ENCODE assay signal across 16 cellular contexts in the genomic region with DNA sequence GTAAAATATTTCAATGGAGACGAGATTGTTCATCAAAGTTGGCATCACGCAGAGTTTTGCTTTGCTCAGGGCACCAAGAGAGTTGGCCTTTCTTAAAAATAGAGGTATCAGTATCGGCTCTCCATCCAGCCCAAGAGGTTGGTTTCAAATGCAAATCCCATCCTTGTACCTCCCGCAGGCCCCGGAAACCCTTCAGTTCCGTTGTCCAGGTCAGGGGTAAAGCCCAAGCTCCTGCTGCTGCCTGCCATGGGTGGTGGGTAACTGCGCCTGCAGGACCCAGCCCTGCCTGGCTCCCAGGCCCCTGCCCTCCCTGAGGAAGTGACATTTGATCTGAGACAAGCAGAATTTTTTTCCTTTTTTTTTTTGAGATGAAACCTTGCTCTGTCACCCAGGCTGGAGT. TPM values are rescaled to one million over a fixed set of nuclear protein-coding genes. Genes with fewer than 3 reads are reported as not detected.
A peak's percentile ranks its signal among the peaks of the same experiment; 100 is the strongest.
DNase-seq lines count a peak whose midpoint lies in the region; ATAC-seq and TF ChIP-seq lines count a peak whose summit lies in the region.
"Had no signal": no experiment of that assay in that cellular context is flagged by ENCODE, and none has a peak within 500 bp of the region (broad histone marks: within the 10 kb centered on the region; RNA-seq: fewer than 3 reads in every experiment).

No MANE protein-coding gene starts in this region.

- no peak overlapping the region for H3K14ac ChIP-seq in IMR-90 (replicated peaks; ENCODE audit: low read depth, low read length)
- H3K14ac ChIP-seq in neuronal stem cell (ENCODE audit: low read length) = no peak overlapping the region

- intact Hi-C loops in IMR-90 (cut with micrococcal nuclease) = no loop called here

- dilution Hi-C loops in IMR-90 (cut with HindIII; ENCODE audit: low sequenced_read_pairs, unreplicated experiment) = no loop called here

- H3K23ac ChIP-seq in IMR-90 (ENCODE audit: low read depth, low read length) (no peak overlapping the region), neuronal stem cell (ENCODE audit: low read depth, low read length, poor library complexity) (peak overlapping the region; percentile 77)

- H3K4me3 ChIP-seq in IMR-90 (ENCODE audit: insufficient read depth, low read depth, low read length) (no peak overlapping the region), hepatocyte (no peak overlapping the region), neuronal stem cell (ENCODE audit: low read length in 2 of 2) (no peak overlapping the region)

- H2AK9ac ChIP-seq in IMR-90 (replicated peaks; ENCODE audit: low read depth, low read length, poor library complexity) = no peak overlapping the region

- H3K4me2 ChIP-seq in IMR-90 (ENCODE audit: low read depth, low read length) (no peak overlapping the region), hepatocyte (no peak overlapping the region), neuronal stem cell (ENCODE audit: insufficient read depth, low read length, poor library complexity, severe bottlenecking) (no peak overlapping the region)

- no TSS peak for BruUV-seq in IMR-90 (replicated peaks; lab: Mats Ljungman, UMichigan)

- H3K9ac ChIP-seq in IMR-90 (ENCODE audit: low read depth, low read length) (no peak overlapping the region), neuronal stem cell (ENCODE audit: low read depth, low read length, poor library complexity) (peak overlapping the region; percentile 12)

- H3K9me3 ChIP-seq in IMR-90 (ENCODE audit: control insufficient read depth, insufficient read depth, low read length) (no peaks in the 10 kb centered on the region), hepatocyte (ENCODE audit: low read depth) (no peaks in the 10 kb centered on the region), neuronal stem cell (replicated peaks in 1 of 2; ENCODE audit: control insufficient read depth in 2 of 2, insufficient read depth in 1 of 2, low read depth in 1 of 2, low read length in 2 of 2) (peaks cover 0 to 2% of the 10 kb centered on the region in 2 donors)

- H3K27ac ChIP-seq in IMR-90 (ENCODE audit: insufficient read depth, low read length) (no peak overlapping the region), hepatocyte (no peak overlapping the region), neuronal stem cell (replicated peaks; ENCODE audit: low read length) (no peak overlapping the region)
- H3K27ac ChIP-seq: 22Rv1 had no signal

- H4K20me1 ChIP-seq in IMR-90 (ENCODE audit: insufficient read depth, low read length) (peaks cover 3% of the 10 kb centered on the region; the same call in 1 of the 2 replicates), hepatocyte (ENCODE audit: insufficient read depth, poor library complexity, severe bottlenecking) (no peaks in the 10 kb centered on the region)

- no peaks in the 10 kb centered on the region for H3K27me3 ChIP-seq in IMR-90 (ENCODE audit: control insufficient read depth, insufficient read depth, low read length)
- H3K27me3 ChIP-seq in hepatocyte = no peaks in the 10 kb centered on the region
- peaks cover 0 to 17% (median 0%) of the 10 kb centered on the region in 3 experiments for H3K27me3 ChIP-seq in neuronal stem cell (ENCODE audit: control insufficient read depth in 3 of 3, insufficient read depth in 3 of 3, low read depth in 1 of 3, low read length in 3 of 3)

- no peaks in the 10 kb centered on the region for H3K9me2 ChIP-seq in hepatocyte (replicated peaks; ENCODE audit: insufficient read depth)

- peak overlapping the region; percentile 33 for H2BK120ac ChIP-seq in IMR-90 (ENCODE audit: low read depth, low read length)
- H2BK120ac ChIP-seq in neuronal stem cell (ENCODE audit: low read depth, low read length) = no peak overlapping the region

- CTCF ChIA-PET in IMR-90 (lab: Yijun Ruan, JAX) = interaction anchor here (1.3 kb wide), 1 partner anchor 25 kb away, joined by 4 read pairs; no protein-coding TSS in a partner anchor

- TF ChIP-seq POLR2A in IMR-90 (IDR thresholded peaks at IDR 0.05; ENCODE audit: low read depth, low read length) = no peak

- no peak for TF ChIP-seq RAD21 in IMR-90 (IDR thresholded peaks at IDR 0.05; ENCODE audit: low read length)

- H2BK15ac ChIP-seq in IMR-90 (ENCODE audit: low read depth, low read length) (no peak overlapping the region), neuronal stem cell (ENCODE audit: low read length) (peak overlapping the region; percentile 11)

- H2BK5ac ChIP-seq in IMR-90 (ENCODE audit: low read depth, low read length, poor library complexity, severe bottlenecking) (no peak overlapping the region), neuronal stem cell (ENCODE audit: low read length) (no peak overlapping the region)

- H4K5ac ChIP-seq in IMR-90 (ENCODE audit: low read depth, low read length) = no peak overlapping the region; the same call in 1 of the 2 replicates

- POLR2A ChIA-PET in IMR-90 (lab: Charles Lee; ENCODE audit: unreplicated experiment) = no interaction called here

- no peak overlapping the region; the same call in 1 of the 2 replicates for H3K18ac ChIP-seq in IMR-90 (ENCODE audit: low read depth, low read length)
- peak overlapping the region; percentile 27 for H3K18ac ChIP-seq in neuronal stem cell (ENCODE audit: low read length)

- no peak overlapping the region for H2BK12ac ChIP-seq in neuronal stem cell (ENCODE audit: low read length)

- no peak overlapping the region for H2AK5ac ChIP-seq in IMR-90 (ENCODE audit: low read depth, low read length)
- peak overlapping the region; percentile 78 for H2AK5ac ChIP-seq in neuronal stem cell (ENCODE audit: low read depth, low read length)

- H4K91ac ChIP-seq in IMR-90 (ENCODE audit: insufficient read depth, low read depth, low read length) (no peak overlapping the region), neuronal stem cell (ENCODE audit: low read depth, low read length, poor library complexity) (no peak overlapping the region)

- H3K79me1 ChIP-seq in IMR-90 (ENCODE audit: low read depth in 1 of 2, low read length in 2 of 2) (no peaks in the 10 kb centered on the region), neuronal stem cell (ENCODE audit: low read depth, low read length) (peaks cover 4% of the 10 kb centered on the region)

- H3K79me2 ChIP-seq in hepatocyte = no peaks in the 10 kb centered on the region

- peak overlapping the region; percentile 12 for H3K4ac ChIP-seq in IMR-90 (ENCODE audit: low read depth, low read length)
- no peak overlapping the region for H3K4ac ChIP-seq in neuronal stem cell (ENCODE audit: low read length)

- ATAC-seq in IMR-90 (ENCODE audit: low read depth) = no peak
- ATAC-seq in HG03196 (IDR thresholded peaks at IDR 0.05; ENCODE audit: unreplicated experiment) = no peak
- ATAC-seq: CD8-positive, alpha-beta T cell; HepG2 had no signal

- H2AFZ ChIP-seq in IMR-90 (replicated peaks; ENCODE audit: low read length, poor library complexity) (no peak overlapping the region), hepatocyte (no peak overlapping the region), neuronal stem cell (ENCODE audit: low read length) (no peak overlapping the region)

- peak overlapping the region in 1 of 2 experiments; percentile 11; a peak in 1 of 4 replicates for H4K8ac ChIP-seq in IMR-90 (ENCODE audit: low read depth in 2 of 2, low read length in 2 of 2)
- no peak overlapping the region for H4K8ac ChIP-seq in neuronal stem cell (ENCODE audit: low read depth, low read length)

- TF ChIP-seq CTCF in IMR-90 (conservative IDR thresholded peaks at IDR 0.05; ENCODE audit: low read depth, low read length) (no peak), hepatocyte (IDR thresholded peaks at IDR 0.05; ENCODE audit: poor library complexity) (no peak)

- no peak overlapping the region; the same call in 1 of the 2 replicates for H2BK20ac ChIP-seq in IMR-90 (ENCODE audit: low read depth, low read length)

- H3K9me1 ChIP-seq in IMR-90 (ENCODE audit: insufficient read depth, low read length) = peaks cover 5% of the 10 kb centered on the region; the same call in 1 of the 2 replicates

- no peaks in the 10 kb centered on the region for H3K36me3 ChIP-seq in IMR-90 (ENCODE audit: control insufficient read depth, insufficient read depth, low read length)
- H3K36me3 ChIP-seq in hepatocyte (replicated peaks; ENCODE audit: insufficient read depth, low read depth) = no peaks in the 10 kb centered on the region
- H3K36me3 ChIP-seq in neuronal stem cell (replicated peaks in 1 of 2; ENCODE audit: control insufficient read depth in 2 of 2, insufficient read depth in 2 of 2, low read length in 2 of 2) = no peaks in the 10 kb centered on the region

- peaks cover 15% of the 10 kb centered on the region; the same call in 1 of the 2 replicates for H3K4me1 ChIP-seq in IMR-90 (ENCODE audit: control insufficient read depth, insufficient read depth, low read length)
- peaks cover 13% of the 10 kb centered on the region for H3K4me1 ChIP-seq in hepatocyte (ENCODE audit: insufficient read depth)
- peaks cover 0 to 3% of the 10 kb centered on the region in 2 donors for H3K4me1 ChIP-seq in neuronal stem cell (ENCODE audit: control insufficient read depth in 2 of 2, insufficient read depth in 1 of 2, low read depth in 1 of 2, low read length in 2 of 2)

- DNase-seq in NCI-H2171 treated with DMSO at 0.1 percent for 48 hours (lab: John Stamatoyannopoulos, UW) (peak; percentile 31), NCI-H2171 (lab: John Stamatoyannopoulos, UW) (no peak), IMR-90 (no peak), hepatocyte (ENCODE audit: low spot score) (peak; percentile 1), neuronal stem cell (ENCODE audit: low spot score) (no peak), kidney glomerular epithelial cell (lab: John Stamatoyannopoulos, UW) (no peak)
- DNase-seq: CD8-positive, alpha-beta T cell; COR-L47; DMS153; DMS79 treated with DMSO at 0.1 percent for 48 hours; EL; GOT3; H9 had no signal

- in situ Hi-C loops in IMR-90 (cut with MboI; ENCODE audit: low sequenced_read_pairs) = no loop called here

- no peak overlapping the region for H3K56ac ChIP-seq in IMR-90 (ENCODE audit: extremely low read depth, insufficient read depth, low read length)

- 60% methylated on average over 1 of the region's 7 CpGs; no CpG with 5 or more reads in 1 of the 2 experiments for WGBS in IMR-90 (ENCODE audit: extremely low coverage in 2 of 2, insufficient read length in 1 of 2), 2 experiments
- WGBS in hepatocyte (ENCODE audit: low lambda C conversion rate, missing lambda C conversion rate) = 92% methylated on average over 7 of the region's 7 CpGs
- no CpG with 5 or more reads among the region's 7 CpGs for WGBS in neuronal stem cell (ENCODE audit: extremely low coverage in 2 of 2, insufficient read length in 2 of 2, insufficient replicate concordance in 1 of 2), 2 donors

TF ChIP-seq in IMR-90, 13 proteins besides CTCF, POLR2A, EP300 and RAD21:
- TF ChIP-seq MXI1 (IDR thresholded peaks at IDR 0.05; ENCODE audit: borderline replicate concordance, low read depth, low read length) (no peak), FOS (IDR thresholded peaks at IDR 0.05; ENCODE audit: low read depth, low read length) (no peak), MAZ (IDR thresholded peaks at IDR 0.05; ENCODE audit: borderline replicate concordance, low read depth, low read length) (no peak)

RNA-seq across cellular contexts. Expression of a gene that starts 49.3 kb away (rescaled TPM):
- 16.1 TPM in 2 replicates for total RNA-seq in IMR-90 (2012; rRNA removed)
- polyA plus RNA-seq in IMR-90 (2012; rRNA removed) = 17.2 and 19.2 TPM in 2 replicates
- polyA plus RNA-seq in IMR-90 (2012; cell fraction: cytosol; rRNA removed) = 13.9 and 18.0 TPM in 2 replicates
- 10.7 and 13.6 TPM in 2 replicates for polyA plus RNA-seq in IMR-90 (2012; cell fraction: nucleus; rRNA removed; ENCODE audit: low replicate concordance)
- 20.6 and 23.4 TPM in 2 replicates for total RNA-seq in hepatocyte
- polyA plus RNA-seq in hepatocyte = 13.0 and 15.3 TPM in 2 replicates
- 19.8 TPM for polyA plus RNA-seq in neuronal stem cell (2013, experiment 1 of 2)
- polyA plus RNA-seq in neuronal stem cell (2013, experiment 2 of 2) = 20.4 TPM
- total RNA-seq: HepG2 had no signal
- polyA plus RNA-seq: HepG2 had no signal

Comparison
In these comparisons a context has a peak if more than half of its experiments do, and no peak if none do; other contexts are left out.
1. DNase-seq: peak in NCI-H2171 treated with DMSO at 0.1 percent for 48 hours (single experiment) and hepatocyte (single experiment); none in NCI-H2171 (single experiment), IMR-90 (single experiment), neuronal stem cell (single experiment) and kidney glomerular epithelial cell (single experiment).